9 cellular contexts compared by ENCODE assay signal in genomic region chr12:122097641-122098364, GRCh38. TPM values are rescaled to one million over a fixed set of nuclear protein-coding genes. Genes with fewer than 3 reads are reported as not detected.
DNase-seq lines count a peak whose midpoint lies in the region; ATAC-seq and TF ChIP-seq lines count a peak whose summit lies in the region.
"Had no signal": no experiment of that assay in that cellular context is flagged by ENCODE, and none has a peak within 500 bp of the region (broad histone marks: within the 10 kb centered on the region; RNA-seq: fewer than 3 reads in every experiment).

No MANE protein-coding gene starts in this region.

- H4K20me1 ChIP-seq in H9 (ENCODE audit: control insufficient read depth, insufficient read depth, insufficient read length) (peaks cover 2% of the 10 kb centered on the region), osteoblast (ENCODE audit: insufficient read depth, low read length) (peaks cover 20% of the 10 kb centered on the region)

- no peak overlapping the region for H3K56ac ChIP-seq in H9 (ENCODE audit: insufficient read length, low read depth, low read length)

- no peak overlapping the region for H4K91ac ChIP-seq in H9 (ENCODE audit: insufficient read length, low read depth, low read length)

- peaks cover 16 to 20% of the 10 kb centered on the region in 2 experiments for H3K4me1 Mint-ChIP-seq in H9

- no peaks in the 10 kb centered on the region for H3K79me1 ChIP-seq in H9 (ENCODE audit: insufficient read depth, low read depth, low read length, poor library complexity, severe bottlenecking)

- H3K36me3 ChIP-seq in Peyer's patch (no peaks in the 10 kb centered on the region), osteoblast (ENCODE audit: insufficient read depth, low read length) (no peaks in the 10 kb centered on the region)

- no peak overlapping the region for H3K4me2 ChIP-seq in H9 (ENCODE audit: insufficient read depth, insufficient read length, low read length)
- peak overlapping the region; percentile 51 for H3K4me2 ChIP-seq in osteoblast (ENCODE audit: insufficient read depth, low read length)

- peak in 1 of 2 donors; percentile 20 for TF ChIP-seq POLR2A in Peyer's patch (IDR thresholded peaks at IDR 0.05)

- no peak overlapping the region for H2BK5ac ChIP-seq in H9 (ENCODE audit: insufficient read length, low read length)

- in situ Hi-C loops in G401 (cut with HindIII; ENCODE audit: low sequenced_read_pairs) = no loop called here

- peaks cover 3% of the 10 kb centered on the region for H3K23me2 ChIP-seq in H9 (ENCODE audit: insufficient read length, low read depth, low read length, poor library complexity, severe bottlenecking)

- no peak overlapping the region for H4K8ac ChIP-seq in H9 (replicated peaks; ENCODE audit: insufficient read length, low read depth, low read length)

- no CpG with 5 or more reads among the region's 8 CpGs for WGBS in H9 (ENCODE audit: extremely low coverage, insufficient read length, low lambda C conversion rate)

- H3K27ac Mint-ChIP-seq in H9 = peak overlapping the region; percentile 37 to 58 (median 40); a peak in 4 of 7 replicates

- H3K4me3 ChIP-seq in Peyer's patch (no peak overlapping the region), osteoblast (ENCODE audit: insufficient read depth, low read length) (no peak overlapping the region)

- H4K5ac ChIP-seq in H9 (ENCODE audit: insufficient read length, low read depth, low read length) = no peak overlapping the region

- peaks cover 3 to 7% (median 6%) of the 10 kb centered on the region in 3 experiments; a peak in 2 of 7 replicates for H3K36me3 Mint-ChIP-seq in H9 (ENCODE audit: insufficient read depth in 1 of 3, low read depth in 3 of 3)

- H2BK15ac ChIP-seq in H9 (ENCODE audit: low read depth, low read length) = no peak overlapping the region

- H3K27ac ChIP-seq in H9 (ENCODE audit: insufficient read length, low read depth, low read length) (no peak overlapping the region), Peyer's patch (peak overlapping the region; percentile 57 to 83 (median 72)), osteoblast (ENCODE audit: low read depth, low read length) (peak overlapping the region; percentile 68)
- H3K27ac ChIP-seq: HL-60 had no signal

- H2BK12ac ChIP-seq in H9 (ENCODE audit: insufficient read length, low read depth, low read length) = no peak overlapping the region

- H3K14ac ChIP-seq in H9 (ENCODE audit: insufficient read depth, low read length) = no peak overlapping the region

- no peak for DNase-seq in H9
- peak in 2 of 3 donors; percentile 79 to 84 for DNase-seq in Peyer's patch
- no peak for DNase-seq in osteoblast (ENCODE audit: insufficient read length, low spot score, missing footprints)
- no peak for DNase-seq in GM19240 (ENCODE audit: insufficient read length, low spot score)
- DNase-seq in occipital lobe (lab: John Stamatoyannopoulos, UW) = no peak
- no peak for DNase-seq in G401 (ENCODE audit: low spot score)
- DNase-seq in activated CD4-positive, alpha-beta T cell treated with anti-CD3 and anti-CD28 coated beads, Interleukin-2, amount 50 U/mL, for 48 hours = no peak

- peaks cover 3% of the 10 kb centered on the region; the same call in 1 of the 2 replicates for H3K4me1 ChIP-seq in H9 (ENCODE audit: insufficient read depth, low read length)
- H3K4me1 ChIP-seq in Peyer's patch = peaks cover 8 to 77% (median 15%) of the 10 kb centered on the region in 4 donors
- peaks cover 17% of the 10 kb centered on the region for H3K4me1 ChIP-seq in osteoblast (ENCODE audit: insufficient read depth, low read length)

- peaks cover 0 to 3% of the 10 kb centered on the region in 2 experiments; a peak in 1 of 5 replicates for H3K9me3 Mint-ChIP-seq in H9

- H3K18ac ChIP-seq in H9 (ENCODE audit: insufficient read length, low read depth, low read length) = no peak overlapping the region

- no peak for TF ChIP-seq CTCF in H9 (conservative IDR thresholded peaks at IDR 0.05)
- TF ChIP-seq CTCF in Peyer's patch (IDR thresholded peaks at IDR 0.05) = no peak
- TF ChIP-seq CTCF in osteoblast (IDR thresholded peaks at IDR 0.05; ENCODE audit: extremely low read depth, low read depth, low read length) = no peak

- no peaks in the 10 kb centered on the region for H3K27me3 ChIP-seq in H9 (ENCODE audit: insufficient read depth, low read length)
- H3K27me3 ChIP-seq in Peyer's patch = no peaks in the 10 kb centered on the region
- H3K27me3 ChIP-seq in osteoblast (ENCODE audit: insufficient read depth, low read length) = no peaks in the 10 kb centered on the region

- no peak overlapping the region for H2BK120ac ChIP-seq in H9 (ENCODE audit: low read depth, low read length, poor library complexity, severe bottlenecking)

- H3K9ac ChIP-seq in H9 (ENCODE audit: extremely low read depth, insufficient read length, low read length) = no peak overlapping the region

- H3K79me2 ChIP-seq in H9 (ENCODE audit: insufficient read depth, low read length) = peaks cover 2% of the 10 kb centered on the region; the same call in 1 of the 2 replicates
- peaks cover 87% of the 10 kb centered on the region for H3K79me2 ChIP-seq in osteoblast (ENCODE audit: insufficient read depth, low read length)

- ATAC-seq in esophagus mucosa = peak; percentile 45

- no peak overlapping the region; a peak in 1 of 5 replicates for H3K4me3 Mint-ChIP-seq in H9

- no peak overlapping the region for H3K4ac ChIP-seq in H9 (ENCODE audit: low read depth, low read length)

- H2AFZ ChIP-seq in H9 (ENCODE audit: low read length) (no peak overlapping the region), osteoblast (ENCODE audit: low read length) (no peak overlapping the region)

- no peak overlapping the region for H2BK20ac ChIP-seq in H9 (ENCODE audit: low read depth, low read length, poor library complexity, severe bottlenecking)

- H2AK5ac ChIP-seq in H9 (ENCODE audit: insufficient read length, low read length) = no peak overlapping the region

- H3K27me3 Mint-ChIP-seq in H9 (ENCODE audit: low read depth) = no peaks in the 10 kb centered on the region

- H3T11ph ChIP-seq in H9 (ENCODE audit: low read length) = no peak overlapping the region

- H3K23ac ChIP-seq in H9 (ENCODE audit: insufficient read length, low read depth, low read length) = no peak overlapping the region

- H3K9me3 ChIP-seq in H9 (ENCODE audit: control insufficient read depth, low read depth, low read length) (no peaks in the 10 kb centered on the region), Peyer's patch (no peaks in the 10 kb centered on the region), osteoblast (ENCODE audit: low read depth, low read length) (no peaks in the 10 kb centered on the region)

RNA-seq across cellular contexts. Expression of gene MLXIP, which starts 19.2 kb away (rescaled TPM):
- total RNA-seq in H9 (2021) = 28.6 and 32.4 TPM in 2 replicates
- 100 to 1,000 TPM in 2 of 4 donors, 10 to 100 TPM in 2; 41.5 to 157 (median 98.3) TPM for total RNA-seq in Peyer's patch
- 13.1 TPM for total RNA-seq in esophagus mucosa
- total RNA-seq in osteoblast = 12.7 and 14.1 TPM in 2 replicates
- 7.6 TPM for total RNA-seq in occipital lobe
- total RNA-seq in G401 (2014; rRNA removed; shearing (Covaris generic)) = 4.3 and 4.6 TPM in 2 replicates

Comparison
In these comparisons a context has a peak if more than half of its experiments do, and no peak if none do; other contexts are left out.
1. DNase-seq: peak in Peyer's patch (2 of 3); none in H9 (single experiment), osteoblast (single experiment), GM19240 (single experiment), occipital lobe (single experiment), G401 (single experiment) and activated CD4-positive, alpha-beta T cell treated with anti-CD3 and anti-CD28 coated beads, Interleukin-2, amount 50 U/mL, for 48 hours (0 of 2).